Comparison of ENCODE assay signal across 11 cellular contexts in the genomic region with DNA sequence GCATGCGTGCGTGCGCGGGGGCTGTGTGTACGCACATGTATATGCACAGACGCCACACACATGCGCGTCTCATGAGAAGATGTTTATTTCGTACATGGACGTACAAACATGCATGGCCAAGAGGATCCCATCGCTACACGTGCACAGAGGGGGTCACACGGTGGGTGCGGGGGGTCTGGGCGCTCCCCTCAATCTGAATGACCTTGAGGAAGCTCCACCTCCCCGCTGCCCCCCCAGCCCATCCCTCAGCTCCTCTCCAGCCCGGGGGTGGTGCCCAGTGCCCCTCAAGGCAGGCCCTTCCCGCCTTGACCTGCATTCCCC. TPM values are rescaled to one million over a fixed set of nuclear protein-coding genes. Genes with fewer than 3 reads are reported as not detected.
DNase-seq lines count a peak whose midpoint lies in the region; ATAC-seq and TF ChIP-seq lines count a peak whose summit lies in the region.
"Had no signal": no experiment of that assay in that cellular context is flagged by ENCODE, and none has a peak within 500 bp of the region (broad histone marks: within the 10 kb centered on the region; RNA-seq: fewer than 3 reads in every experiment).

No MANE protein-coding gene starts in this region.

- no peak for DNase-seq in natural killer cell
- no peak for DNase-seq in natural killer cell treated with Interleukin-12 subunit alpha and Interleukin-12 subunit beta and Interleukin-15 and Interleukin-18, amount 100 ng/mL, for 72 hours (ENCODE audit: low spot score)
- no peak for DNase-seq in esophagus muscularis mucosa (ENCODE audit: extremely low spot score)
- no peak for DNase-seq in activated CD4-positive, alpha-beta memory T cell treated with anti-CD3 and anti-CD28 coated beads for 36 hours
- no peak for DNase-seq in dermis blood vessel endothelial cell
- DNase-seq in G401 (ENCODE audit: low spot score), result no peak
- DNase-seq: activated CD8-positive, alpha-beta memory T cell treated with anti-CD3 and anti-CD28 coated beads for 24 hours; NCI-H1105 had no signal

- CTCF ChIA-PET in activated CD4-positive, alpha-beta memory T cell treated with anti-CD3 and anti-CD28 coated beads for 36 hours (lab: Charles Lee), result no interaction called here

- ATAC-seq in natural killer cell (no peak), GM19023 (IDR thresholded peaks at IDR 0.05; ENCODE audit: unreplicated experiment) (no peak)
- no peak for ATAC-seq in natural killer cell treated with Interleukin-12 subunit alpha and Interleukin-12 subunit beta and Interleukin-15 and Interleukin-18, amount 100 ng/mL, for 72 hours

- intact Hi-C loops in natural killer cell (cut with micrococcal nuclease) (no loop called here), esophagus muscularis mucosa (cut with DNase I) (no loop called here)
- intact Hi-C loops in activated CD4-positive, alpha-beta memory T cell treated with anti-CD3 and anti-CD28 coated beads for 36 hours (cut with micrococcal nuclease), result no loop called here

- no peak for TF ChIP-seq CTCF in natural killer cell (IDR thresholded peaks at IDR 0.05)
- no peak for TF ChIP-seq CTCF in esophagus muscularis mucosa (IDR thresholded peaks at IDR 0.05)
- no peak for TF ChIP-seq CTCF in neural cell (IDR thresholded peaks at IDR 0.05; ENCODE audit: poor library complexity, severe bottlenecking)

- H3F3A ChIP-seq in neural cell (ENCODE audit: insufficient read depth, low read length, poor library complexity, severe bottlenecking), result no peaks in the 10 kb centered on the region

- H3K9me3 ChIP-seq in esophagus muscularis mucosa, result no peaks in the 10 kb centered on the region
- H3K9me3 ChIP-seq in neural cell (ENCODE audit: low read length), result no peaks in the 10 kb centered on the region

- no peak for TF ChIP-seq EP300 in esophagus muscularis mucosa (IDR thresholded peaks at IDR 0.05)
- no peak for TF ChIP-seq EP300 in neural cell (conservative IDR thresholded peaks at IDR 0.05; ENCODE audit: poor library complexity, severe bottlenecking)

- H3K36me3 ChIP-seq in esophagus muscularis mucosa (peaks cover 5 to 58% (median 40%) of the 10 kb centered on the region in 4 donors), neural cell (ENCODE audit: insufficient read depth, low read length) (peaks cover 5% of the 10 kb centered on the region)

- H4K20me1 ChIP-seq in neural cell (ENCODE audit: insufficient read depth), result no peaks in the 10 kb centered on the region

- in situ Hi-C loops in G401 (cut with HindIII; ENCODE audit: low sequenced_read_pairs), result no loop called here

- H2AFZ ChIP-seq in neural cell (ENCODE audit: low read depth, low read length), result no peak overlapping the region

- no peaks in the 10 kb centered on the region for H3K27me3 Mint-ChIP-seq in natural killer cell (ENCODE audit: low read depth in 2 of 2)
- no peaks in the 10 kb centered on the region for H3K27me3 Mint-ChIP-seq in natural killer cell treated with Interleukin-12 subunit alpha and Interleukin-12 subunit beta and Interleukin-15 and Interleukin-18, amount 100 ng/mL, for 72 hours
- no peaks in the 10 kb centered on the region for H3K27me3 Mint-ChIP-seq in activated CD4-positive, alpha-beta memory T cell treated with anti-CD3 and anti-CD28 coated beads for 36 hours

- no peaks in the 10 kb centered on the region for H3K9me2 ChIP-seq in neural cell (ENCODE audit: insufficient read depth, low read length)

- no peaks in the 10 kb centered on the region for H3K36me3 Mint-ChIP-seq in natural killer cell
- H3K36me3 Mint-ChIP-seq in natural killer cell treated with Interleukin-12 subunit alpha and Interleukin-12 subunit beta and Interleukin-15 and Interleukin-18, amount 100 ng/mL, for 72 hours, result no peaks in the 10 kb centered on the region
- no peaks in the 10 kb centered on the region for H3K36me3 Mint-ChIP-seq in activated CD4-positive, alpha-beta memory T cell treated with anti-CD3 and anti-CD28 coated beads for 36 hours

- no peaks in the 10 kb centered on the region for H3K9me3 Mint-ChIP-seq in natural killer cell
- no peaks in the 10 kb centered on the region for H3K9me3 Mint-ChIP-seq in natural killer cell treated with Interleukin-12 subunit alpha and Interleukin-12 subunit beta and Interleukin-15 and Interleukin-18, amount 100 ng/mL, for 72 hours
- H3K9me3 Mint-ChIP-seq in activated CD4-positive, alpha-beta memory T cell treated with anti-CD3 and anti-CD28 coated beads for 36 hours, result no peaks in the 10 kb centered on the region

- peak overlapping the region; percentile 77 to 84 (median 81) for H3K27ac ChIP-seq in esophagus muscularis mucosa (replicated peaks in 1 of 4)
- no peak overlapping the region for H3K27ac ChIP-seq in neural cell (ENCODE audit: low read length)
- H3K27ac ChIP-seq: C4-2B had no signal

- 73% methylated on average over 18 of the region's 18 CpGs for WGBS in esophagus muscularis mucosa

- POLR2A ChIA-PET in activated CD4-positive, alpha-beta memory T cell treated with anti-CD3 and anti-CD28 coated beads for 36 hours (lab: Charles Lee), result no interaction called here

- H3K79me2 ChIP-seq in neural cell (replicated peaks; ENCODE audit: insufficient read depth, low read length), result no peaks in the 10 kb centered on the region

- no peak for TF ChIP-seq POLR2A in esophagus muscularis mucosa (IDR thresholded peaks at IDR 0.05; ENCODE audit: low read depth)

- H3K4me3 Mint-ChIP-seq in natural killer cell, result peak overlapping the region; percentile 28
- H3K4me3 Mint-ChIP-seq in natural killer cell treated with Interleukin-12 subunit alpha and Interleukin-12 subunit beta and Interleukin-15 and Interleukin-18, amount 100 ng/mL, for 72 hours, result no peak overlapping the region
- no peak overlapping the region for H3K4me3 Mint-ChIP-seq in activated CD4-positive, alpha-beta memory T cell treated with anti-CD3 and anti-CD28 coated beads for 36 hours

- peak overlapping the region; percentile 74 to 85 (median 82) for H3K4me3 ChIP-seq in esophagus muscularis mucosa
- H3K4me3 ChIP-seq in neural cell (ENCODE audit: low read length), result peak overlapping the region; percentile 87

- H3K9ac ChIP-seq in neural cell (ENCODE audit: low read length), result peak overlapping the region; percentile 77

- no peaks in the 10 kb centered on the region for H3K4me1 Mint-ChIP-seq in natural killer cell
- H3K4me1 Mint-ChIP-seq in natural killer cell treated with Interleukin-12 subunit alpha and Interleukin-12 subunit beta and Interleukin-15 and Interleukin-18, amount 100 ng/mL, for 72 hours (ENCODE audit: low read depth in 2 of 2), result no peaks in the 10 kb centered on the region
- no peaks in the 10 kb centered on the region for H3K4me1 Mint-ChIP-seq in activated CD4-positive, alpha-beta memory T cell treated with anti-CD3 and anti-CD28 coated beads for 36 hours (ENCODE audit: low read depth)

- H3K4me1 ChIP-seq in esophagus muscularis mucosa, result peaks cover 23 to 62% (median 47%) of the 10 kb centered on the region in 4 donors

- peak overlapping the region; percentile 78 for H3K4me2 ChIP-seq in neural cell (ENCODE audit: low read length)

- H3K27me3 ChIP-seq in esophagus muscularis mucosa, result no peaks in the 10 kb centered on the region
- H3K27me3 ChIP-seq in neural cell (ENCODE audit: insufficient read depth, low read depth, low read length), result no peaks in the 10 kb centered on the region

- no peak for TF ChIP-seq RAD21 in neural cell (conservative IDR thresholded peaks at IDR 0.05)

- no peak overlapping the region for H3K27ac Mint-ChIP-seq in natural killer cell
- no peak overlapping the region for H3K27ac Mint-ChIP-seq in natural killer cell treated with Interleukin-12 subunit alpha and Interleukin-12 subunit beta and Interleukin-15 and Interleukin-18, amount 100 ng/mL, for 72 hours
- H3K27ac Mint-ChIP-seq in activated CD4-positive, alpha-beta memory T cell treated with anti-CD3 and anti-CD28 coated beads for 36 hours, result no peak overlapping the region

TF ChIP-seq in neural cell, 6 proteins besides CTCF, POLR2A, EP300 and RAD21 (continues in another document):
- TF ChIP-seq MXI1 (conservative IDR thresholded peaks at IDR 0.05; ENCODE audit: poor library complexity, severe bottlenecking) (no peak), SMC3 (conservative IDR thresholded peaks at IDR 0.05; ENCODE audit: poor library complexity) (no peak)

RNA-seq across cellular contexts. Expression of a gene that starts 1.5 kb away (rescaled TPM):
- total RNA-seq in natural killer cell (under 1 TPM; 0.35 to 1.00 (median 0.83) TPM), esophagus muscularis mucosa (10 to 100 TPM in 2 of 4 donors, 1 to 10 TPM in 2; 8.7 to 22.1 (median 13.9) TPM), dermis blood vessel endothelial cell (1.7 and 2.6 TPM in 2 replicates)
- 1 to 10 TPM in 1 of 2 donors, not detected in 1; 1.6 TPM for total RNA-seq in natural killer cell treated with Interleukin-12 subunit alpha and Interleukin-12 subunit beta and Interleukin-15 and Interleukin-18, amount 100 ng/mL, for 72 hours
- polyA plus RNA-seq in neural cell, result 46.7 and 52.1 TPM in 2 replicates
- 15.8 and 19.2 TPM in 2 replicates for polyA minus RNA-seq in neural cell
- under 1 TPM in 1 of 2 experiments, not detected in 1; 0.29 TPM for total RNA-seq in activated CD4-positive, alpha-beta memory T cell treated with anti-CD3 and anti-CD28 coated beads for 36 hours
- 1.1 TPM in 1 of 2 replicates, not detected in the other for total RNA-seq in G401 (2014; rRNA removed; shearing (Covaris generic))

RNA-seq across cellular contexts. Expression of a gene that starts 27.0 kb away (rescaled TPM):
- total RNA-seq in natural killer cell, result 10 to 100 TPM; 17.3 to 37.3 (median 22.2) TPM
- total RNA-seq in natural killer cell treated with Interleukin-12 subunit alpha and Interleukin-12 subunit beta and Interleukin-15 and Interleukin-18, amount 100 ng/mL, for 72 hours, result 100 to 1,000 TPM in 1 of 2 donors, 10 to 100 TPM in 1; 52.7 to 126 TPM
- total RNA-seq in esophagus muscularis mucosa, result 10 to 100 TPM; 18.3 to 29.3 (median 25.2) TPM
- polyA plus RNA-seq in neural cell, result 30.3 and 42.7 TPM in 2 replicates
- polyA minus RNA-seq in neural cell, result 18.2 and 20.7 TPM in 2 replicates
- total RNA-seq in activated CD4-positive, alpha-beta memory T cell treated with anti-CD3 and anti-CD28 coated beads for 36 hours, result 10 to 100 TPM; 45.7 to 46.7 TPM
- total RNA-seq in dermis blood vessel endothelial cell, result 29.3 and 59.4 TPM in 2 replicates
- 88.6 and 111 TPM in 2 replicates for total RNA-seq in G401 (2014; rRNA removed; shearing (Covaris generic))

RNA-seq across cellular contexts. Expression of a gene that starts 35.7 kb away (rescaled TPM):
- total RNA-seq in natural killer cell (100 to 1,000 TPM in 1 of 3 donors, 10 to 100 TPM in 2; 87.5 to 107 (median 93.9) TPM), esophagus muscularis mucosa (100 to 1,000 TPM in 2 of 4 donors, 10 to 100 TPM in 2; 78.7 to 134 (median 112) TPM), dermis blood vessel endothelial cell (87.1 and 128 TPM in 2 replicates)
- total RNA-seq in natural killer cell treated with Interleukin-12 subunit alpha and Interleukin-12 subunit beta and Interleukin-15 and Interleukin-18, amount 100 ng/mL, for 72 hours, result 100 to 1,000 TPM in 1 of 2 donors, 10 to 100 TPM in 1; 97.6 to 146 TPM
- polyA plus RNA-seq in neural cell, result 56.2 and 66.3 TPM in 2 replicates
- polyA minus RNA-seq in neural cell, result 46.0 and 47.7 TPM in 2 replicates
- 100 to 1,000 TPM; 106 to 107 TPM for total RNA-seq in activated CD4-positive, alpha-beta memory T cell treated with anti-CD3 and anti-CD28 coated beads for 36 hours
- 145 and 169 TPM in 2 replicates for total RNA-seq in G401 (2014; rRNA removed; shearing (Covaris generic))
